12 cellular contexts compared by ENCODE assay signal in genomic region chr22:43183496-43184263, GRCh38. TPM values are rescaled to one million over a fixed set of nuclear protein-coding genes. Genes with fewer than 3 reads are reported as not detected.
DNase-seq lines count a peak whose midpoint lies in the region; ATAC-seq, FAIRE-seq and TF ChIP-seq lines count a peak whose summit lies in the region.
"Had no signal": no experiment of that assay in that cellular context is flagged by ENCODE, and none has a peak within 500 bp of the region (broad histone marks: within the 10 kb centered on the region; RNA-seq: fewer than 3 reads in every experiment).

No MANE protein-coding gene starts in this region.

- H3F3A ChIP-seq in PC-3 (ENCODE audit: low read length, unreplicated experiment) (peaks cover 3% of the 10 kb centered on the region), neural progenitor cell (ENCODE audit: low read depth) (peaks cover 12% of the 10 kb centered on the region)

- H3K27me3 Mint-ChIP-seq in activated CD4-positive, alpha-beta T cell treated with anti-CD3 and anti-CD28 coated beads for 36 hours, result no peaks in the 10 kb centered on the region
- H3K27me3 Mint-ChIP-seq in neural progenitor cell (ENCODE audit: insufficient read depth, low read depth), result no peaks in the 10 kb centered on the region

- H3K27ac Mint-ChIP-seq in activated CD4-positive, alpha-beta T cell treated with anti-CD3 and anti-CD28 coated beads for 36 hours, result peak overlapping the region; percentile 66
- no peak overlapping the region for H3K27ac Mint-ChIP-seq in neural progenitor cell

- CTCF ChIA-PET in activated CD4-positive, alpha-beta T cell treated with anti-CD3 and anti-CD28 coated beads for 36 hours (lab: Charles Lee), result no interaction called here
- CTCF ChIA-PET in PC-3 (lab: Charles Lee), result no interaction called here

- no peaks in the 10 kb centered on the region for H3K9me3 ChIP-seq in PC-3 (ENCODE audit: low read length)
- H3K9me3 ChIP-seq in neural progenitor cell (ENCODE audit: low read depth), result no peaks in the 10 kb centered on the region

- peaks cover 37% of the 10 kb centered on the region for H3K79me2 ChIP-seq in PC-3 (ENCODE audit: low read length)
- H3K79me2 ChIP-seq in neural progenitor cell (ENCODE audit: low read depth), result peaks cover 31% of the 10 kb centered on the region

- H3K4me2 ChIP-seq in PC-3 (ENCODE audit: low read length) (no peak overlapping the region), neural progenitor cell (no peak overlapping the region)

- no peaks in the 10 kb centered on the region for H3K9me2 ChIP-seq in PC-3 (replicated peaks; ENCODE audit: low read length)

- intact Hi-C loops in activated CD4-positive, alpha-beta T cell treated with anti-CD3 and anti-CD28 coated beads for 36 hours (cut with DNase I, micrococcal nuclease), result no loop called here
- intact Hi-C loops in PC-3 (cut with micrococcal nuclease), result no loop called here

- H3K4me3 ChIP-seq in PC-3 (ENCODE audit: low read length) (no peak overlapping the region), bronchial epithelial cell (ENCODE audit: low read depth, low read length) (no peak overlapping the region), neural progenitor cell (no peak overlapping the region)

- BruUV-seq in PC-3 (replicated peaks; lab: Mats Ljungman, UMichigan), result no TSS peak

- no peak overlapping the region for H2AFZ ChIP-seq in PC-3 (ENCODE audit: low read length)
- H2AFZ ChIP-seq in neural progenitor cell (replicated peaks), result no peak overlapping the region

- no peak for DNase-seq in activated CD4-positive, alpha-beta T cell treated with anti-CD3 and anti-CD28 coated beads for 36 hours
- no peak for DNase-seq in activated CD4-positive, alpha-beta T cell treated with anti-CD3 and anti-CD28 coated beads for 4 hours
- DNase-seq in PC-3 (no peak), bronchial epithelial cell (ENCODE audit: low read depth) (peak; percentile 53), neural progenitor cell (ENCODE audit: low spot score) (no peak), NCI-H526 (lab: John Stamatoyannopoulos, UW) (no peak), omental fat pad (ENCODE audit: low spot score) (no peak)
- DNase-seq: 8988T, mesendoderm, NCI-H69, T1000 had no signal

- no peaks in the 10 kb centered on the region for H3K36me3 ChIP-seq in PC-3 (ENCODE audit: low read depth, low read length)
- H3K36me3 ChIP-seq in bronchial epithelial cell (ENCODE audit: control insufficient read depth, insufficient read depth, low read length), result peaks cover 34% of the 10 kb centered on the region
- H3K36me3 ChIP-seq in neural progenitor cell, result no peaks in the 10 kb centered on the region

- FAIRE-seq in bronchial epithelial cell (lab: Jason Lieb, UNC), result no peak

- H3K4me1 Mint-ChIP-seq in activated CD4-positive, alpha-beta T cell treated with anti-CD3 and anti-CD28 coated beads for 36 hours, result peaks cover 19% of the 10 kb centered on the region
- H3K4me1 Mint-ChIP-seq in neural progenitor cell, result peaks cover 24% of the 10 kb centered on the region

- POLR2A ChIA-PET in activated CD4-positive, alpha-beta T cell treated with anti-CD3 and anti-CD28 coated beads for 36 hours (lab: Charles Lee), result no interaction called here
- POLR2A ChIA-PET in PC-3 (lab: Charles Lee; ENCODE audit: unreplicated experiment), result no interaction called here

- H3K4me1 ChIP-seq in PC-3 (ENCODE audit: insufficient read depth, low read length), result peaks cover 24% of the 10 kb centered on the region
- peaks cover 7% of the 10 kb centered on the region for H3K4me1 ChIP-seq in neural progenitor cell

- H3K9ac ChIP-seq in PC-3 (ENCODE audit: low read length) (no peak overlapping the region), neural progenitor cell (no peak overlapping the region)

- TF ChIP-seq CTCF in PC-3 (conservative IDR thresholded peaks at IDR 0.05; ENCODE audit: low read depth, low read length), result no peak
- TF ChIP-seq CTCF in bronchial epithelial cell (IDR thresholded peaks at IDR 0.05; ENCODE audit: insufficient read depth, low read length, severe bottlenecking), result no peak
- TF ChIP-seq CTCF in neural progenitor cell (IDR thresholded peaks at IDR 0.05), result no peak
- TF ChIP-seq CTCF in omental fat pad (IDR thresholded peaks at IDR 0.05), result no peak

- H3K4me3 Mint-ChIP-seq in activated CD4-positive, alpha-beta T cell treated with anti-CD3 and anti-CD28 coated beads for 36 hours, result no peak overlapping the region
- H3K4me3 Mint-ChIP-seq in neural progenitor cell, result peak overlapping the region; percentile 74

- no peak for ATAC-seq in activated CD4-positive, alpha-beta T cell treated with anti-CD3 and anti-CD28 coated beads for 36 hours
- ATAC-seq in PC-3 (no peak), HG03565 (IDR thresholded peaks at IDR 0.05; ENCODE audit: unreplicated experiment) (no peak), omental fat pad (ENCODE audit: low FRiP score) (no peak)

- H4K20me1 ChIP-seq in PC-3 (ENCODE audit: low read length) (no peaks in the 10 kb centered on the region), neural progenitor cell (ENCODE audit: low read depth) (peaks cover 35% of the 10 kb centered on the region)

- H3K36me3 Mint-ChIP-seq in activated CD4-positive, alpha-beta T cell treated with anti-CD3 and anti-CD28 coated beads for 36 hours (ENCODE audit: low read depth), result peaks cover 40% of the 10 kb centered on the region
- peaks cover 11% of the 10 kb centered on the region for H3K36me3 Mint-ChIP-seq in neural progenitor cell

- no peaks in the 10 kb centered on the region for H3K9me3 Mint-ChIP-seq in activated CD4-positive, alpha-beta T cell treated with anti-CD3 and anti-CD28 coated beads for 36 hours (ENCODE audit: low read depth)
- no peaks in the 10 kb centered on the region for H3K9me3 Mint-ChIP-seq in neural progenitor cell

- H3K27ac ChIP-seq in PC-3 (ENCODE audit: low read length) (peak overlapping the region; percentile 34; the same call in 1 of the 2 replicates), neural progenitor cell (no peak overlapping the region)

- no peaks in the 10 kb centered on the region for H3K27me3 ChIP-seq in PC-3 (ENCODE audit: low read length)
- no peaks in the 10 kb centered on the region for H3K27me3 ChIP-seq in bronchial epithelial cell (ENCODE audit: control insufficient read depth, insufficient read depth, low read length)
- no peaks in the 10 kb centered on the region for H3K27me3 ChIP-seq in neural progenitor cell

RNA-seq across cellular contexts. Expression of gene TTLL12, which starts 3.3 kb away (rescaled TPM):
- total RNA-seq in activated CD4-positive, alpha-beta T cell treated with anti-CD3 and anti-CD28 coated beads for 36 hours, result 10 to 100 TPM; 75.8 to 85.2 TPM
- total RNA-seq in PC-3 (2014; rRNA removed), result 48.9 and 54.3 TPM in 2 replicates
- 35.1 and 53.7 TPM in 2 replicates for total RNA-seq in bronchial epithelial cell
- total RNA-seq in neural progenitor cell (ENCODE audit: low replicate concordance), result 27.8 and 73.2 TPM in 2 replicates
- 10 to 100 TPM; 31.5 to 39.0 (median 34.4) TPM for total RNA-seq in omental fat pad

RNA-seq across cellular contexts. Expression of gene TSPO, which starts 32.3 kb away (rescaled TPM):
- 100 to 1,000 TPM in 1 of 2 experiments, 10 to 100 TPM in 1; 61.7 to 114 TPM for total RNA-seq in activated CD4-positive, alpha-beta T cell treated with anti-CD3 and anti-CD28 coated beads for 36 hours
- 283 and 349 TPM in 2 replicates for total RNA-seq in PC-3 (2014; rRNA removed)
- 419 and 486 TPM in 2 replicates for total RNA-seq in bronchial epithelial cell
- 1.6 and 9.9 TPM in 2 replicates for total RNA-seq in neural progenitor cell (ENCODE audit: low replicate concordance)
- 100 to 1,000 TPM; 370 to 615 (median 577) TPM for total RNA-seq in omental fat pad

RNA-seq across cellular contexts. Expression of gene MCAT, which starts 40.5 kb away (rescaled TPM):
- 10 to 100 TPM; 13.8 to 16.9 TPM for total RNA-seq in activated CD4-positive, alpha-beta T cell treated with anti-CD3 and anti-CD28 coated beads for 36 hours
- total RNA-seq in PC-3 (2014; rRNA removed) (29.2 and 39.2 TPM in 2 replicates), bronchial epithelial cell (10.6 and 11.8 TPM in 2 replicates), neural progenitor cell (ENCODE audit: low replicate concordance) (10.5 and 25.4 TPM in 2 replicates), omental fat pad (10 to 100 TPM; 19.3 to 28.6 (median 25.2) TPM)
